ENCODE assay signal across 11 cellular contexts in the genomic region with DNA sequence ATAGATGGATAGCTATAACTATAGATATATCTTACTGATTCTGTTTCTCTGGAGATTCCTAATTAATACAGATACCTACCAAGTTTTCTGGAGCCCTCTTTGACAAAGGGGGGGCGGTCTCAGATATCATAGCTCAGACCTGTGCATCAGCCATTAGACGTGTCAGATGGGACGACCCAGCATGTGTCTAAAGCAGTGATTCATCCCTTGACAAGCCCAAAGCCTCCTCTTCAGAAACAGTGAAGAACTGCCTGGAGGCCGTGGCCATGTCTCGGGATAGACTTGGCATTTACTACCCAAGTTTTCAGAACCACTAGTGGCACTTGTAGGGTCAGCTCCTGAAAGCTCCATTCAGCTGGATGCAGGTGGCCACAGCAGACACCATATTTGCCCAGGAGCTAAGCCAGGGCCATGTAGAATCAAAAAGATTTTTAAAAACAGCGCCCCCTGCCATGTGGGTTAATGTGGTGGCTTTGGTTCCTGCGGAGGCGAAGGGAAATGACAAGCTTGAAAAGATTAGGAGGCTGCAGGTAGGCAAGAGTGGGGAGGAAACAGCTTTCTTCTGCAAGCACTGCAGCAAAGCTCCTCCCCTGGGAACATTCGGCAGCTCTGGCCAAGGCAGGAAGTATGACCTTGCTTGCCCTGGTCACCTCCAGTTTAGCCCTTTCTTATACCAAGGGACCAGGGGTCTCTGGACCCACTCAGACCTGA.
DNase-seq lines count a peak whose midpoint lies in the region; ATAC-seq and TF ChIP-seq lines count a peak whose summit lies in the region.
"Had no signal": no experiment of that assay in that cellular context is flagged by ENCODE, and none has a peak within 500 bp of the region (broad histone marks: within the 10 kb centered on the region; RNA-seq: fewer than 3 reads in every experiment).

No MANE protein-coding gene starts in this region.

- H3K4me3 Mint-ChIP-seq in activated T-cell treated with anti-CD3 and anti-CD28 coated beads, Interleukin-2, amount 50 U/mL, for 4 hours, result no peak overlapping the region
- no peak overlapping the region for H3K4me3 Mint-ChIP-seq in activated naive CD8-positive, alpha-beta T cell treated with anti-CD3 and anti-CD28 coated beads, Interleukin-2, amount 10 ng/mL, durations not matched to agents 7 days and 5 days
- no peak overlapping the region for H3K4me3 Mint-ChIP-seq in neural progenitor cell

- TF ChIP-seq CTCF in KMS-11 (conservative IDR thresholded peaks at IDR 0.05; ENCODE audit: low read depth, low read length) (peak; percentile 33; the same call in 1 of the 2 replicates), neural progenitor cell (IDR thresholded peaks at IDR 0.05) (peak; percentile 60), dorsolateral prefrontal cortex (IDR thresholded peaks at IDR 0.05 in 54 of 56, conservative IDR thresholded peaks at IDR 0.05 in 2 of 56; ENCODE audit: low read depth in 1 of 56, partially characterized antibody in 56 of 56) (no peak), upper lobe of left lung (IDR thresholded peaks at IDR 0.05) (no peak)

- H3K4me3 ChIP-seq in KMS-11 (IDR thresholded peaks at IDR 0.05; ENCODE audit: insufficient read depth, low read depth, low read length) (no peak overlapping the region), neural progenitor cell (no peak overlapping the region), dorsolateral prefrontal cortex (no peak overlapping the region), upper lobe of left lung (no peak overlapping the region)
- H3K4me3 ChIP-seq: body of pancreas, SJCRH30 had no signal

- H3K9ac ChIP-seq in KMS-11 (no peak overlapping the region), neural progenitor cell (no peak overlapping the region)

- 42 to 46% methylated on average over 7 to 9 of the region's 9 CpGs for WGBS in upper lobe of left lung, 2 donors

- H3K4me1 ChIP-seq in KMS-11 (ENCODE audit: low read depth, poor library complexity, severe bottlenecking), result peaks cover 69% of the 10 kb centered on the region
- no peaks in the 10 kb centered on the region for H3K4me1 ChIP-seq in neural progenitor cell
- no peaks in the 10 kb centered on the region for H3K4me1 ChIP-seq in upper lobe of left lung
- H3K4me1 ChIP-seq: body of pancreas had no signal

- POLR2A ChIA-PET in activated naive CD8-positive, alpha-beta T cell treated with anti-CD3 and anti-CD28 coated beads, Interleukin-2, amount 10 ng/mL, durations not matched to agents 7 days and 5 days (lab: Charles Lee), result no interaction called here

- H3K36me3 ChIP-seq in KMS-11 (ENCODE audit: insufficient read depth) (no peaks in the 10 kb centered on the region), neural progenitor cell (no peaks in the 10 kb centered on the region), upper lobe of left lung (no peaks in the 10 kb centered on the region)
- H3K36me3 ChIP-seq: SJCRH30 had no signal

- H3K9me3 ChIP-seq in neural progenitor cell (ENCODE audit: low read depth), result no peaks in the 10 kb centered on the region
- H3K9me3 ChIP-seq in upper lobe of left lung, result no peaks in the 10 kb centered on the region
- H3K9me3 ChIP-seq: body of pancreas, SJCRH30 had no signal

- ATAC-seq in activated T-cell treated with anti-CD3 and anti-CD28 coated beads, Interleukin-2, amount 50 U/mL, for 4 hours, result no peak
- ATAC-seq in activated naive CD8-positive, alpha-beta T cell treated with anti-CD3 and anti-CD28 coated beads, Interleukin-2, amount 10 ng/mL, durations not matched to agents 7 days and 5 days (ENCODE audit: low read depth), result no peak
- no peak for ATAC-seq in upper lobe of left lung (ENCODE audit: low FRiP score in 2 of 2)
- ATAC-seq: body of pancreas had no signal

- no peaks in the 10 kb centered on the region for H3K36me3 Mint-ChIP-seq in activated T-cell treated with anti-CD3 and anti-CD28 coated beads, Interleukin-2, amount 50 U/mL, for 4 hours (ENCODE audit: insufficient read depth)
- H3K36me3 Mint-ChIP-seq in activated naive CD8-positive, alpha-beta T cell treated with anti-CD3 and anti-CD28 coated beads, Interleukin-2, amount 10 ng/mL, durations not matched to agents 7 days and 5 days, result no peaks in the 10 kb centered on the region
- no peaks in the 10 kb centered on the region for H3K36me3 Mint-ChIP-seq in neural progenitor cell

- TF ChIP-seq EP300 in upper lobe of left lung (IDR thresholded peaks at IDR 0.05), result no peak

- H2AFZ ChIP-seq in KMS-11 (ENCODE audit: low read depth), result 0 out of 2 replicates have a peak overlapping the region, but pooled peaks have one; percentile 12
- no peak overlapping the region for H2AFZ ChIP-seq in neural progenitor cell (replicated peaks)

- H3K27ac ChIP-seq in KMS-11, result no peak overlapping the region
- H3K27ac ChIP-seq in neural progenitor cell, result no peak overlapping the region
- no peak overlapping the region for H3K27ac ChIP-seq in dorsolateral prefrontal cortex
- no peak overlapping the region for H3K27ac ChIP-seq in upper lobe of left lung
- H3K27ac ChIP-seq: body of pancreas, SJCRH30 had no signal

- peaks cover 33% of the 10 kb centered on the region for H3K27me3 Mint-ChIP-seq in activated T-cell treated with anti-CD3 and anti-CD28 coated beads, Interleukin-2, amount 50 U/mL, for 4 hours (ENCODE audit: low read depth)
- peaks cover 13% of the 10 kb centered on the region for H3K27me3 Mint-ChIP-seq in activated naive CD8-positive, alpha-beta T cell treated with anti-CD3 and anti-CD28 coated beads, Interleukin-2, amount 10 ng/mL, durations not matched to agents 7 days and 5 days
- H3K27me3 Mint-ChIP-seq in neural progenitor cell (ENCODE audit: insufficient read depth, low read depth), result peaks cover 6% of the 10 kb centered on the region

- H4K20me1 ChIP-seq in KMS-11 (ENCODE audit: insufficient read depth), result no peaks in the 10 kb centered on the region
- no peaks in the 10 kb centered on the region for H4K20me1 ChIP-seq in neural progenitor cell (ENCODE audit: low read depth)

- intact Hi-C loops in dorsolateral prefrontal cortex (cut with DNase I), result no loop called here

- no peak overlapping the region for H3K27ac Mint-ChIP-seq in activated naive CD8-positive, alpha-beta T cell treated with anti-CD3 and anti-CD28 coated beads, Interleukin-2, amount 10 ng/mL, durations not matched to agents 7 days and 5 days
- H3K27ac Mint-ChIP-seq in neural progenitor cell, result no peak overlapping the region

- no peaks in the 10 kb centered on the region for H3K79me2 ChIP-seq in KMS-11 (ENCODE audit: insufficient read depth, low read depth)
- no peaks in the 10 kb centered on the region for H3K79me2 ChIP-seq in neural progenitor cell (ENCODE audit: low read depth)

- no peaks in the 10 kb centered on the region for H3K4me1 Mint-ChIP-seq in activated T-cell treated with anti-CD3 and anti-CD28 coated beads, Interleukin-2, amount 50 U/mL, for 4 hours (ENCODE audit: low read depth)
- H3K4me1 Mint-ChIP-seq in activated naive CD8-positive, alpha-beta T cell treated with anti-CD3 and anti-CD28 coated beads, Interleukin-2, amount 10 ng/mL, durations not matched to agents 7 days and 5 days, result no peaks in the 10 kb centered on the region
- peaks cover 5% of the 10 kb centered on the region for H3K4me1 Mint-ChIP-seq in neural progenitor cell

- no peaks in the 10 kb centered on the region for H3K9me3 Mint-ChIP-seq in activated T-cell treated with anti-CD3 and anti-CD28 coated beads, Interleukin-2, amount 50 U/mL, for 4 hours
- H3K9me3 Mint-ChIP-seq in activated naive CD8-positive, alpha-beta T cell treated with anti-CD3 and anti-CD28 coated beads, Interleukin-2, amount 10 ng/mL, durations not matched to agents 7 days and 5 days, result no peaks in the 10 kb centered on the region
- no peaks in the 10 kb centered on the region for H3K9me3 Mint-ChIP-seq in neural progenitor cell

- DNase-seq in activated T-cell treated with anti-CD3 and anti-CD28 coated beads for 48 hours (ENCODE audit: low read depth), result peak; percentile 8
- DNase-seq in activated T-cell treated with anti-CD3 and anti-CD28 coated beads, Interleukin-2, amount 50 U/mL, for 4 hours, result no peak
- DNase-seq in activated naive CD8-positive, alpha-beta T cell treated with anti-CD3 and anti-CD28 coated beads, Interleukin-2, amount 10 ng/mL, durations not matched to agents 7 days and 5 days, result peak; percentile 35
- peak; percentile 71 for DNase-seq in neural progenitor cell (ENCODE audit: low spot score)
- DNase-seq in effector CD8-positive, alpha-beta T cell (lab: John Stamatoyannopoulos, UW), result no peak
- no peak for DNase-seq in dorsolateral prefrontal cortex
- DNase-seq in upper lobe of left lung, result no peak
- DNase-seq: body of pancreas, NCI-H1105 treated with DMSO at 0.1 percent for 48 hours had no signal

- TF ChIP-seq POLR2A in upper lobe of left lung (IDR thresholded peaks at IDR 0.05), result no peak

- H3F3A ChIP-seq in neural progenitor cell (ENCODE audit: low read depth), result no peaks in the 10 kb centered on the region

- H3K27me3 ChIP-seq in KMS-11 (ENCODE audit: insufficient read depth, low read depth), result no peaks in the 10 kb centered on the region
- no peaks in the 10 kb centered on the region for H3K27me3 ChIP-seq in neural progenitor cell
- peaks cover 0 to 23% (median 0%) of the 10 kb centered on the region in 45 donors for H3K27me3 ChIP-seq in dorsolateral prefrontal cortex
- H3K27me3 ChIP-seq in upper lobe of left lung, result no peaks in the 10 kb centered on the region
- H3K27me3 ChIP-seq: body of pancreas had no signal

- no peak overlapping the region for H3K4me2 ChIP-seq in KMS-11
- H3K4me2 ChIP-seq in neural progenitor cell, result no peak overlapping the region

Comparison
In these comparisons a context has a peak if more than half of its experiments do, and no peak if none do; other contexts are left out.
1. DNase-seq: peak in activated T-cell treated with anti-CD3 and anti-CD28 coated beads for 48 hours (single experiment), activated naive CD8-positive, alpha-beta T cell treated with anti-CD3 and anti-CD28 coated beads, Interleukin-2, amount 10 ng/mL, durations not matched to agents 7 days and 5 days (single experiment) and neural progenitor cell (single experiment); none in activated T-cell treated with anti-CD3 and anti-CD28 coated beads, Interleukin-2, amount 50 U/mL, for 4 hours (single experiment), effector CD8-positive, alpha-beta T cell (single experiment), dorsolateral prefrontal cortex (0 of 10) and upper lobe of left lung (0 of 2).
2. CTCF ChIP-seq: peak in KMS-11 (single experiment) and neural progenitor cell (single experiment); none in dorsolateral prefrontal cortex (0 of 56) and upper lobe of left lung (0 of 6).